Comparison of ENCODE assay signal across 18 cellular contexts in genomic region chr18:73614812-73615211, GRCh38.
DNase-seq lines count a peak whose midpoint lies in the region; ATAC-seq, FAIRE-seq and TF ChIP-seq lines count a peak whose summit lies in the region.
"Had no signal": no experiment of that assay in that cellular context is flagged by ENCODE, and none has a peak within 500 bp of the region (broad histone marks: within the 10 kb centered on the region; RNA-seq: fewer than 3 reads in every experiment).

No MANE protein-coding gene starts in this region.

- DNase-seq in Daoy (ENCODE audit: low read depth) (peak; percentile 76), Panc1 (ENCODE audit: low read depth, low spot score) (no peak), endothelial cell of umbilical vein (ENCODE audit: low read depth, low spot score) (no peak), non-pigmented ciliary epithelial cell (ENCODE audit: low read depth) (peak; percentile 71), iPS-NIHi7 (ENCODE audit: extremely low spot score) (no peak), SHP77 treated with DMSO at 0.1 percent for 48 hours (lab: John Stamatoyannopoulos, UW) (no peak)
- DNase-seq in stimulated activated CD8-positive, alpha-beta memory T cell treated with anti-CD3 and anti-CD28 coated beads, Interleukin-4, amount 100 ng/mL, for 48 hours = no peak
- DNase-seq: activated naive CD4-positive, alpha-beta T cell treated with anti-CD3 and anti-CD28 coated beads, Interleukin-2, amount 50 U/mL, for 16 hours; cortex of kidney; naive thymus-derived CD8-positive, alpha-beta T cell; NCI-H1105 treated with DMSO at 0.1 percent for 48 hours; NCI-H524 treated with DMSO at 0.1 percent for 48 hours; SHP77; stimulated activated naive CD8-positive, alpha-beta T cell treated with anti-CD3 and anti-CD28 coated beads, Interleukin-15, Interleukin-2, amounts not matched to agents 100 U/mL and 50 U/mL, for 24 hours had no signal

- TF ChIP-seq POLR2A in endothelial cell of umbilical vein (IDR thresholded peaks at IDR 0.05; ENCODE audit: low read depth, low read length) = no peak

- H3K27me3 ChIP-seq in Panc1 (ENCODE audit: control insufficient read depth, insufficient read depth, low read length) = no peaks in the 10 kb centered on the region; the same call in 1 of the 2 replicates
- no peaks in the 10 kb centered on the region for H3K27me3 ChIP-seq in endothelial cell of umbilical vein (ENCODE audit: control insufficient read depth in 2 of 2, insufficient read depth in 2 of 2, low read length in 2 of 2)

- H3K9me1 ChIP-seq in endothelial cell of umbilical vein (replicated peaks; ENCODE audit: control insufficient read depth, extremely low read depth, insufficient read depth, low read length) = no peaks in the 10 kb centered on the region

- H3K79me2 ChIP-seq in endothelial cell of umbilical vein (ENCODE audit: control insufficient read depth, insufficient read depth, low read length) = no peaks in the 10 kb centered on the region

- no peaks in the 10 kb centered on the region for H4K20me1 ChIP-seq in endothelial cell of umbilical vein (replicated peaks; ENCODE audit: control insufficient read depth, extremely low read depth, insufficient read depth, low read length)

- dilution Hi-C loops in endothelial cell of umbilical vein (cut with MboI; ENCODE audit: extremely low pct_ligation_motif_present, low sequenced_read_pairs) = no loop called here

- in situ Hi-C loops in Panc1 (cut with HindIII; ENCODE audit: low pct_unique_long_range_greater_than_20kb, low sequenced_read_pairs) = no loop called here

- no peaks in the 10 kb centered on the region for H3K9me3 ChIP-seq in Panc1 (ENCODE audit: control insufficient read depth, insufficient read depth, low read depth, low read length)
- no peaks in the 10 kb centered on the region for H3K9me3 ChIP-seq in endothelial cell of umbilical vein (replicated peaks; ENCODE audit: control insufficient read depth, insufficient read depth, low read length)

- intact Hi-C loops in Panc1 (cut with micrococcal nuclease; ENCODE audit: unreplicated experiment) = no loop called here
- intact Hi-C loops in endothelial cell of umbilical vein (cut with micrococcal nuclease) = no loop called here

- no peak overlapping the region for H3K27ac ChIP-seq in Panc1 (ENCODE audit: low read length)
- no peak overlapping the region for H3K27ac ChIP-seq in endothelial cell of umbilical vein (ENCODE audit: insufficient read depth, low read depth, low read length)

- POLR2A ChIA-PET in Panc1 (lab: Charles Lee) (no interaction called here), endothelial cell of umbilical vein (lab: Charles Lee) (no interaction called here)

- no peaks in the 10 kb centered on the region for H3K36me3 ChIP-seq in Panc1 (ENCODE audit: control insufficient read depth, insufficient read depth, low read length)
- no peaks in the 10 kb centered on the region for H3K36me3 ChIP-seq in endothelial cell of umbilical vein (ENCODE audit: control insufficient read depth in 2 of 2, extremely low read depth in 1 of 2, insufficient read depth in 2 of 2, low read length in 2 of 2)

- no peak overlapping the region for H2AFZ ChIP-seq in endothelial cell of umbilical vein (ENCODE audit: low read depth, low read length)

- FAIRE-seq in endothelial cell of umbilical vein (lab: Jason Lieb, UNC) = no peak
- FAIRE-seq: G401.6 had no signal

- H3K4me1 ChIP-seq in Panc1 (ENCODE audit: control insufficient read depth, insufficient read depth, low read length) = no peaks in the 10 kb centered on the region
- no peaks in the 10 kb centered on the region for H3K4me1 ChIP-seq in endothelial cell of umbilical vein (ENCODE audit: control insufficient read depth, extremely low read depth, insufficient read depth, low read length)

- H3K9ac ChIP-seq in endothelial cell of umbilical vein (replicated peaks; ENCODE audit: extremely low read depth, insufficient read depth, low read length) = no peak overlapping the region

- H3K4me2 ChIP-seq in endothelial cell of umbilical vein (ENCODE audit: insufficient read depth, low read length) = no peak overlapping the region

- BruUV-seq in Panc1 (replicated peaks; lab: Mats Ljungman, UMichigan) (no TSS peak), endothelial cell of umbilical vein (replicated peaks; lab: Mats Ljungman, UMichigan) (no TSS peak)

- TF ChIP-seq CTCF in Panc1 (IDR thresholded peaks at IDR 0.05) (no peak), endothelial cell of umbilical vein (IDR thresholded peaks at IDR 0.05; ENCODE audit: extremely low read depth in 1 of 2, insufficient read depth in 1 of 2, low read depth in 1 of 2, low read length in 2 of 2) (no peak)

- ATAC-seq in Panc1 (peak; percentile 60; the same call in 1 of the 2 replicates), HG03469 (IDR thresholded peaks at IDR 0.05; ENCODE audit: unreplicated experiment) (no peak)
- ATAC-seq: HCT116; naive thymus-derived CD8-positive, alpha-beta T cell; sciatic nerve; stimulated activated naive CD8-positive, alpha-beta T cell treated with anti-CD3 and anti-CD28 coated beads, Interleukin-15, Interleukin-2, amounts not matched to agents 100 U/mL and 50 U/mL, for 24 hours had no signal

- CTCF ChIA-PET in Panc1 (lab: Charles Lee) (no interaction called here), endothelial cell of umbilical vein (lab: Charles Lee) (no interaction called here)

- H3K4me3 ChIP-seq in Panc1 (ENCODE audit: low read depth in 2 of 2, low read length in 2 of 2) = no peak overlapping the region
- H3K4me3 ChIP-seq in endothelial cell of umbilical vein (replicated peaks in 1 of 3; ENCODE audit: insufficient read depth in 1 of 3, low read depth in 1 of 3, low read length in 3 of 3) = no peak overlapping the region

TF ChIP-seq in endothelial cell of umbilical vein, 7 proteins besides CTCF, POLR2A, EP300 and RAD21:
- TF ChIP-seq POLR2AphosphoS5 (IDR thresholded peaks at IDR 0.05; ENCODE audit: insufficient read depth, low read depth, low read length) (no peak), FOS (IDR thresholded peaks at IDR 0.05; ENCODE audit: borderline replicate concordance, insufficient read depth, low read length) (peak; percentile 32), EZH2 (IDR thresholded peaks at IDR 0.05; ENCODE audit: borderline replicate concordance, low read depth, low read length, severe bottlenecking) (no peak)

Comparison
In these comparisons a context has a peak if more than half of its experiments do, and no peak if none do; other contexts are left out.
1. DNase-seq: peak in Daoy (single experiment) and non-pigmented ciliary epithelial cell (single experiment); none in Panc1 (single experiment), endothelial cell of umbilical vein (single experiment), iPS-NIHi7 (single experiment), SHP77 treated with DMSO at 0.1 percent for 48 hours (single experiment) and stimulated activated CD8-positive, alpha-beta memory T cell treated with anti-CD3 and anti-CD28 coated beads, Interleukin-4, amount 100 ng/mL, for 48 hours (single experiment).